9 cellular contexts compared by ENCODE assay signal in genomic region chr10:102633282-102633681, GRCh38. TPM values are rescaled to one million over a fixed set of nuclear protein-coding genes. Genes with fewer than 3 reads are reported as not detected.
A peak's percentile ranks its signal among the peaks of the same experiment; 100 is the strongest.
DNase-seq lines count a peak whose midpoint lies in the region; ATAC-seq, FAIRE-seq and TF ChIP-seq lines count a peak whose summit lies in the region.
"Had no signal": no experiment of that assay in that cellular context is flagged by ENCODE, and none has a peak within 500 bp of the region (broad histone marks: within the 10 kb centered on the region; RNA-seq: fewer than 3 reads in every experiment).

No MANE protein-coding gene starts in this region.

- no peak overlapping the region for H3K18ac ChIP-seq in mesendoderm (ENCODE audit: low read length)

- TF ChIP-seq EP300 in HepG2 (IDR thresholded peaks at IDR 0.05; ENCODE audit: low read depth in 2 of 2, low read length in 2 of 2): no peak
- no peak for TF ChIP-seq EP300 in HepG2 (CRISPR knock-in tag; IDR thresholded peaks at IDR 0.05; ENCODE audit: borderline replicate concordance)

- H3K9me3 ChIP-seq in liver (ENCODE audit: control insufficient read depth in 4 of 4, low read length in 3 of 4) (no peaks in the 10 kb centered on the region), HepG2 (ENCODE audit: low read length) (no peaks in the 10 kb centered on the region), breast epithelium (no peaks in the 10 kb centered on the region), uterus (no peaks in the 10 kb centered on the region)

- no TSS peak for BruUV-seq in HepG2 (replicated peaks; lab: Mats Ljungman, UMichigan)

- TF ChIP-seq CTCF in liver (IDR thresholded peaks at IDR 0.05; ENCODE audit: low read depth, low read length, missing input control) (no peak), HepG2 (CRISPR knock-in tag; IDR thresholded peaks at IDR 0.05) (no peak), breast epithelium (IDR thresholded peaks at IDR 0.05) (no peak), uterus (IDR thresholded peaks at IDR 0.05) (no peak)

- intact Hi-C loops in HepG2 (cut with micrococcal nuclease; ENCODE audit: unreplicated experiment) (no loop called here), breast epithelium (cut with DNase I; ENCODE audit: low total_unique reads) (no loop called here), uterus (cut with DNase I; ENCODE audit: low total_unique reads) (no loop called here)

- H3K27me3 ChIP-seq in liver (ENCODE audit: control insufficient read depth in 4 of 4, insufficient read depth in 4 of 4, low read length in 3 of 4): no peaks in the 10 kb centered on the region
- no peaks in the 10 kb centered on the region for H3K27me3 ChIP-seq in HepG2 (ENCODE audit: control insufficient read depth in 1 of 2, insufficient read depth in 2 of 2, low read length in 2 of 2)
- H3K27me3 ChIP-seq in breast epithelium: no peaks in the 10 kb centered on the region
- H3K27me3 ChIP-seq in mesendoderm (ENCODE audit: insufficient read depth, low read length, poor library complexity): no peaks in the 10 kb centered on the region
- H3K27me3 ChIP-seq in uterus: no peaks in the 10 kb centered on the region

- no peak overlapping the region for H2AK5ac ChIP-seq in mesendoderm (ENCODE audit: low read length)

- H3K4me3 ChIP-seq in liver (ENCODE audit: low read depth in 1 of 3, low read length in 3 of 3) (no peak overlapping the region), HepG2 (replicated peaks in 1 of 3; ENCODE audit: insufficient read depth in 1 of 3, low read depth in 2 of 3, low read length in 3 of 3) (no peak overlapping the region), breast epithelium (no peak overlapping the region), mesendoderm (ENCODE audit: low read length) (no peak overlapping the region), uterus (no peak overlapping the region)

- H4K5ac ChIP-seq in mesendoderm (ENCODE audit: low read length): no peak overlapping the region

- no peak overlapping the region for H3K23ac ChIP-seq in mesendoderm (ENCODE audit: low read length)

- H3K4me2 ChIP-seq in HepG2 (ENCODE audit: low read depth, low read length) (no peak overlapping the region), mesendoderm (ENCODE audit: low read length) (no peak overlapping the region)

- H3K4me1 ChIP-seq in liver (ENCODE audit: control insufficient read depth in 4 of 4, insufficient read depth in 4 of 4, low read length in 3 of 4) (peaks cover under 1 to 16% (median 6%) of the 10 kb centered on the region in 4 donors), HepG2 (ENCODE audit: insufficient read depth, low read length) (peaks cover 60% of the 10 kb centered on the region), breast epithelium (peaks cover 0 to 3% of the 10 kb centered on the region in 2 donors), mesendoderm (ENCODE audit: control insufficient read depth, low read depth, low read length) (peaks cover 13% of the 10 kb centered on the region), uterus (peaks cover 6 to 19% of the 10 kb centered on the region in 2 donors)

- no peak overlapping the region for H3K4ac ChIP-seq in mesendoderm (ENCODE audit: low read depth, low read length)

- no peak for DNase-seq in HepG2 (ENCODE audit: low spot score)
- DNase-seq in breast epithelium (ENCODE audit: low spot score in 2 of 2): no peak
- no peak for DNase-seq in mesendoderm
- no peak for DNase-seq in uterus
- DNase-seq in NCI-H2171 treated with DMSO at 0.1 percent for 48 hours (lab: John Stamatoyannopoulos, UW): no peak
- no peak for DNase-seq in middle frontal gyrus (ENCODE audit: extremely low spot score, low spot score)
- DNase-seq: DND-41 had no signal

- CTCF ChIA-PET in HepG2 (lab: Yijun Ruan, JAX; ENCODE audit: low intra/inter-chr PET ratio, low total read pairs): no interaction called here

- TF ChIP-seq POLR2A in HepG2 (IDR thresholded peaks at IDR 0.05; ENCODE audit: insufficient read depth in 1 of 2, low read depth in 2 of 2, low read length in 2 of 2) (no peak), breast epithelium (IDR thresholded peaks at IDR 0.05) (no peak), uterus (IDR thresholded peaks at IDR 0.05) (no peak)

- no peak for FAIRE-seq in HepG2 (lab: Jason Lieb, UNC)

- H3K79me2 ChIP-seq in HepG2 (ENCODE audit: insufficient read depth, low read length): no peaks in the 10 kb centered on the region
- no peaks in the 10 kb centered on the region for H3K79me2 ChIP-seq in mesendoderm (ENCODE audit: control insufficient read depth, insufficient read depth, low read length)

- no peak overlapping the region for H2BK120ac ChIP-seq in mesendoderm (ENCODE audit: low read depth, low read length)

- no peak overlapping the region for H3K9ac ChIP-seq in liver (ENCODE audit: low read depth in 1 of 2, low read length in 2 of 2)
- no peak overlapping the region for H3K9ac ChIP-seq in HepG2 (ENCODE audit: insufficient read depth, low read depth, low read length)
- H3K9ac ChIP-seq in mesendoderm (ENCODE audit: low read length): no peak overlapping the region

- H4K20me1 ChIP-seq in HepG2 (ENCODE audit: insufficient read depth, low read length): no peaks in the 10 kb centered on the region

- H2BK15ac ChIP-seq in mesendoderm (replicated peaks; ENCODE audit: low read depth): no peak overlapping the region

- TF ChIP-seq RAD21 in liver (IDR thresholded peaks at IDR 0.05): no peak
- no peak for TF ChIP-seq RAD21 in HepG2 (CRISPR knock-in tag; IDR thresholded peaks at IDR 0.05)

- POLR2A ChIA-PET in HepG2 (lab: Yijun Ruan, JAX): interaction anchor here (1.1 to 7.0 kb wide), 3 partner anchors 8 to 33 kb away, joined by 4 to 121 read pairs (median 6); no protein-coding TSS in a partner anchor

- H2BK5ac ChIP-seq in mesendoderm (ENCODE audit: low read length): no peak overlapping the region

- in situ Hi-C loops in HepG2 (cut with HindIII; ENCODE audit: extremely low pct_ligation_motif_present, low pct_unique_long_range_greater_than_20kb): no loop called here

- ATAC-seq in HepG2 (no peak), GM19397 (IDR thresholded peaks at IDR 0.05; ENCODE audit: unreplicated experiment) (no peak)

- H2AFZ ChIP-seq in HepG2 (ENCODE audit: low read length): no peak overlapping the region

- 65% methylated on average over 6 of the region's 6 CpGs for WGBS in liver
- WGBS in HepG2 (ENCODE audit: low lambda C conversion rate): 81% methylated on average over 6 of the region's 6 CpGs
- WGBS in mesendoderm (ENCODE audit: extremely low coverage, insufficient coverage, low lambda C conversion rate): no CpG with 5 or more reads among the region's 6 CpGs

- H3K27ac ChIP-seq in liver (ENCODE audit: low read depth in 1 of 2, low read length in 2 of 2) (peak overlapping the region; percentile 63 to 78), HepG2 (ENCODE audit: extremely low read length, insufficient read depth, low read length) (no peak overlapping the region), breast epithelium (peak overlapping the region; percentile 43 to 98), mesendoderm (ENCODE audit: low read depth, low read length) (no peak overlapping the region), uterus (peak overlapping the region; percentile 64 to 70)

- H4K8ac ChIP-seq in mesendoderm (ENCODE audit: low read depth, low read length): no peak overlapping the region

- peak overlapping the region; percentile 25 for H3K56ac ChIP-seq in mesendoderm (ENCODE audit: low read length)

- no peaks in the 10 kb centered on the region for H3K79me1 ChIP-seq in mesendoderm (ENCODE audit: low read length)

- H3K36me3 ChIP-seq in liver (ENCODE audit: control insufficient read depth in 4 of 4, insufficient read depth in 3 of 4, low read depth in 1 of 4, low read length in 3 of 4): peaks cover 0 to 9% (median 0%) of the 10 kb centered on the region in 4 donors
- no peaks in the 10 kb centered on the region; a peak in 1 of 5 replicates for H3K36me3 ChIP-seq in HepG2 (replicated peaks in 1 of 2; ENCODE audit: control insufficient read depth in 1 of 2, insufficient read depth in 2 of 2, low read length in 2 of 2)
- H3K36me3 ChIP-seq in breast epithelium: no peaks in the 10 kb centered on the region
- H3K36me3 ChIP-seq in mesendoderm (ENCODE audit: control insufficient read depth, insufficient read depth, low read length): no peaks in the 10 kb centered on the region
- H3K36me3 ChIP-seq in uterus: no peaks in the 10 kb centered on the region

TF ChIP-seq in HepG2, 621 proteins besides CTCF, POLR2A, EP300 and RAD21 (continues in another document):
- TF ChIP-seq DRAP1 (CRISPR knock-in tag; IDR thresholded peaks at IDR 0.05) (no peak), ZNF746 (CRISPR knock-in tag; IDR thresholded peaks at IDR 0.05) (no peak)

RNA-seq across cellular contexts. Expression of gene TRIM8, which starts 11.0 kb away (rescaled TPM):
- total RNA-seq in liver (10 to 100 TPM; 21.8 to 39.5 TPM), HepG2 (2016; rRNA removed; fragmentation: Illumina TruSeq; extraction: Trizol) (38.9 and 39.8 TPM in 2 replicates), breast epithelium (100 to 1,000 TPM in 1 of 3 donors, 10 to 100 TPM in 2; 74.6 to 128 (median 88.8) TPM), uterus (100 to 1,000 TPM in 2 of 4 donors, 10 to 100 TPM in 2; 71.2 to 119 (median 102) TPM)
- polyA plus RNA-seq in liver (10 to 100 TPM; 15.8 to 45.3 TPM), HepG2 (2011; rRNA removed) (66.5 and 84.1 TPM in 2 replicates)
- 13.4 and 13.6 TPM in 2 replicates for total RNA-seq in HepG2 (2016; cell fraction: cytosol; rRNA removed; fragmentation: Illumina TruSeq; extraction: Trizol; ENCODE audit: low read depth)
- 33.2 and 39.7 TPM in 2 replicates for total RNA-seq in HepG2 (2016; cell fraction: insoluble cytoplasmic fraction; rRNA removed; fragmentation: Illumina TruSeq; extraction: Trizol)
- 49.9 and 53.6 TPM in 2 replicates for total RNA-seq in HepG2 (2016; cell fraction: membrane; rRNA removed; fragmentation: Illumina TruSeq; extraction: Trizol)
- 21.9 and 30.8 TPM in 2 replicates for total RNA-seq in HepG2 (2016; cell fraction: nucleus; rRNA removed; fragmentation: Illumina TruSeq; extraction: Trizol)
- polyA plus RNA-seq in HepG2 (2011; cell fraction: cytosol; rRNA removed): 62.9 and 70.1 TPM in 2 replicates
- polyA plus RNA-seq in HepG2 (2011; cell fraction: nucleus; rRNA removed): 86.9 and 92.0 TPM in 2 replicates
- polyA plus RNA-seq in HepG2 (2012): 98.0 and 117 TPM in 2 replicates
- 18.4 and 21.2 TPM in 2 replicates for polyA plus RNA-seq in HepG2 (2016; cell fraction: cytosol; fragmentation: Illumina TruSeq; extraction: Trizol; ENCODE audit: low read depth)
- polyA plus RNA-seq in HepG2 (2016; cell fraction: insoluble cytoplasmic fraction; fragmentation: Illumina TruSeq; extraction: Trizol; ENCODE audit: low read depth): 51.6 and 70.7 TPM in 2 replicates
- 57.9 and 63.0 TPM in 2 replicates for polyA plus RNA-seq in HepG2 (2016; cell fraction: membrane; fragmentation: Illumina TruSeq; extraction: Trizol; ENCODE audit: low read depth)
- polyA plus RNA-seq in HepG2 (2016; cell fraction: nucleus; fragmentation: Illumina TruSeq; extraction: Trizol; ENCODE audit: insufficient read depth, low read depth): 63.9 and 73.5 TPM in 2 replicates
- polyA minus RNA-seq in HepG2 (2011; rRNA and poly(A)+ RNA removed; ENCODE audit: low replicate concordance): 23.8 and 82.1 TPM in 2 replicates
- polyA minus RNA-seq in HepG2 (2011; cell fraction: cytosol; rRNA and poly(A)+ RNA removed): 41.1 and 48.2 TPM in 2 replicates
- 36.6 and 46.0 TPM in 2 replicates for polyA minus RNA-seq in HepG2 (2011; cell fraction: nucleus; rRNA and poly(A)+ RNA removed)
- polyA plus RNA-seq in mesendoderm (2013, experiment 1 of 2): 22.6 TPM
- polyA plus RNA-seq in mesendoderm (2013, experiment 2 of 2): 23.2 TPM

Comparison
In these comparisons a context has a peak if more than half of its experiments do, and no peak if none do; other contexts are left out.
1. H3K27ac ChIP-seq: peak in liver (2 of 2), breast epithelium (2 of 2) and uterus (2 of 2); none in HepG2 (single experiment) and mesendoderm (single experiment).